18 cellular contexts compared by ENCODE assay signal in the genomic region with DNA sequence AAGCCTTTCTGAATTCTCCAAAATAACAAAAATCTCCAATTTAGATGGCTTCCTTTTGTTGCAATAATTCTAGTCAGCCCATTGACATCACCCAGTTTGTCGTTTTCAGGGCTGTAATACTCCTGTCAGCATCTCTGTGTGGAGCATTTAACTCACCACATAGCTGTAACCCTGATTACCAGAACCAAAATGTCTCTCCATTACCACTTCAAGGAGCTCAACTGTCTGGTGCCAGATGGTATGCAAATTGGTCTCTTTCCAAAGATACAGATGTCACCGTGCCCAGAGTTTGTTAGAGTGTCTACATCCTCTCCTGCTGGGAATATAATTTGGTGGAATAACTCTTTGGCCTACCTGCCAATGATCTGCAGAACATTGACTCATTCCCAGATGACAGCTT.
A peak's percentile ranks its signal among the peaks of the same experiment; 100 is the strongest.
DNase-seq lines count a peak whose midpoint lies in the region; ATAC-seq lines count a peak whose summit lies in the region.
"Had no signal": no experiment of that assay in that cellular context is flagged by ENCODE, and none has a peak within 500 bp of the region (broad histone marks: within the 10 kb centered on the region; RNA-seq: fewer than 3 reads in every experiment).

No MANE protein-coding gene starts in this region.

- DNase-seq in ELF-1 (ENCODE audit: low read depth, low spot score) (peak; percentile 10), NCI-H1105 treated with DMSO at 0.1 percent for 48 hours (lab: John Stamatoyannopoulos, UW) (peak; percentile 62), NCI-H82 (lab: John Stamatoyannopoulos, UW) (peak; percentile 89), islet precursor cell (peak; percentile 53), activated T-cell treated with anti-CD3 and anti-CD28 coated beads for 4 hours (no peak)
- DNase-seq: activated CD4-positive, alpha-beta T cell treated with anti-CD3 and anti-CD28 coated beads for 4 hours; CD4-positive, alpha-beta T cell; DMS79; left ventricle myocardium inferior; mucosa of descending colon; NCI-H1048; NCI-H526 treated with DMSO at 0.1 percent for 48 hours; PC-9; stimulated activated CD4-positive, alpha-beta T cell treated with anti-CD3 and anti-CD28 coated beads, Interleukin-2, amount 100 ng/mL, for 24 hours; stimulated activated naive B cell treated with anti-CD40 and anti-IgM and Interleukin-4, amounts not matched to agents 10 μg/mL and 1 μg/mL and 100 μg/mL, for 72 hours had no signal

- ATAC-seq in HG03342 (IDR thresholded peaks at IDR 0.05; ENCODE audit: unreplicated experiment) (no peak), HG02763 (IDR thresholded peaks at IDR 0.05; ENCODE audit: unreplicated experiment) (no peak)
- ATAC-seq: activated T-helper 17 cell treated with anti-CD3 and anti-CD28 coated beads, Interleukin-2, amount 50 U/mL, for 72 hours; mucosa of descending colon; stimulated activated naive B cell treated with anti-CD40 and anti-IgM and Interleukin-4, amounts not matched to agents 10 μg/mL and 1 μg/mL and 100 μg/mL, for 72 hours had no signal
